12 cellular contexts compared by ENCODE assay signal in the genomic region with DNA sequence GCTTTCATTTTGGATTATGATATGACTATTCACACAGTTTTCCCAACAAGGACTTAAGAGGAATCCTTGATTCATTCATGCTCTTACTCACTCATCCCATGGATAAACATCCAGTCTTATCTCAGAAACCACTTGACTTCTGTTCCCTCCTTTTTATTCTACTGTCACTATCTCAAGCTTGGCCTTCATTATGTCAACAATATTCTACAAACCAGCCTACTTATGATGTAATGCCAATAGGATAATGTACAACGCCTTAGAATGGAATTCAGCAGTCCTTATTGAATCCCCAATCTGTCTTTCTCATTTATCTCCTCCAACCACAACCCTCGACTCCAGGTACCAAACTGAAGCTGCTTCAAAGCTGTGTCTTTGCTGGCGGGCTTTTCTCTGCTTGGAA.
DNase-seq lines count a peak whose midpoint lies in the region; ATAC-seq and TF ChIP-seq lines count a peak whose summit lies in the region.
"Had no signal": no experiment of that assay in that cellular context is flagged by ENCODE, and none has a peak within 500 bp of the region (broad histone marks: within the 10 kb centered on the region; RNA-seq: fewer than 3 reads in every experiment).

No MANE protein-coding gene starts in this region.

- no peaks in the 10 kb centered on the region for H3K79me2 ChIP-seq in smooth muscle cell (ENCODE audit: low read depth)

- intact Hi-C loops in upper lobe of right lung (cut with DNase I), result no loop called here

- peak; percentile 41 for DNase-seq in DMS53 treated with DMSO at 0.1 percent for 48 hours (lab: John Stamatoyannopoulos, UW; ENCODE audit: unreplicated experiment)
- peak; percentile 73 for DNase-seq in NCI-H2029 (lab: John Stamatoyannopoulos, UW)
- DNase-seq in OCI-M1 (lab: John Stamatoyannopoulos, UW), result peak; percentile 36
- DNase-seq in smooth muscle cell (lab: John Stamatoyannopoulos, UW; ENCODE audit: unreplicated experiment), result no peak
- no peak for DNase-seq in NCI-H2171 treated with DMSO at 0.1 percent for 48 hours (lab: John Stamatoyannopoulos, UW)
- no peak for DNase-seq in upper lobe of right lung
- DNase-seq: C1 segment of cervical spinal cord; CD4-positive, alpha-beta T cell; COR-L47; GM23248 had no signal

- H3K9ac ChIP-seq in smooth muscle cell (ENCODE audit: low read depth), result no peak overlapping the region
- H3K9ac ChIP-seq: GM23248 had no signal

- H3K27me3 ChIP-seq in smooth muscle cell (ENCODE audit: low read depth) (no peaks in the 10 kb centered on the region), upper lobe of right lung (no peaks in the 10 kb centered on the region)

- H3K9me3 ChIP-seq in smooth muscle cell (replicated peaks; ENCODE audit: low read depth) (peaks cover 3% of the 10 kb centered on the region), upper lobe of right lung (no peaks in the 10 kb centered on the region)

- H3K4me3 ChIP-seq in smooth muscle cell (no peak overlapping the region), upper lobe of right lung (no peak overlapping the region)
- H3K4me3 ChIP-seq: GM23248 had no signal

- no peaks in the 10 kb centered on the region for H3K4me1 ChIP-seq in smooth muscle cell (ENCODE audit: low read depth)
- no peaks in the 10 kb centered on the region for H3K4me1 ChIP-seq in upper lobe of right lung

- H4K20me1 ChIP-seq in smooth muscle cell (ENCODE audit: low read depth), result no peaks in the 10 kb centered on the region

- WGBS in smooth muscle cell (ENCODE audit: low lambda C conversion rate), result 78% methylated on average over 3 of the region's 3 CpGs

- ATAC-seq in HG03025 (IDR thresholded peaks at IDR 0.05; ENCODE audit: low FRiP score, unreplicated experiment), result no peak
- no peak for ATAC-seq in upper lobe of right lung
- ATAC-seq: HCT116 had no signal

- no peaks in the 10 kb centered on the region for H3F3A ChIP-seq in smooth muscle cell (ENCODE audit: low read depth)

- H3K36me3 ChIP-seq in smooth muscle cell (ENCODE audit: low read depth), result no peaks in the 10 kb centered on the region
- no peaks in the 10 kb centered on the region for H3K36me3 ChIP-seq in upper lobe of right lung

- TF ChIP-seq CTCF in smooth muscle cell (IDR thresholded peaks at IDR 0.05; ENCODE audit: borderline replicate concordance, insufficient read depth, poor library complexity, severe bottlenecking) (no peak), upper lobe of right lung (IDR thresholded peaks at IDR 0.05) (no peak)

- H3K27ac ChIP-seq in smooth muscle cell (ENCODE audit: low read depth) (no peak overlapping the region), upper lobe of right lung (no peak overlapping the region)
- H3K27ac ChIP-seq: GM23248 had no signal

- H3K4me2 ChIP-seq in smooth muscle cell, result no peak overlapping the region

- peak overlapping the region; percentile 11 for H2AFZ ChIP-seq in smooth muscle cell (ENCODE audit: low read depth)
- H2AFZ ChIP-seq: GM23248 had no signal

Comparison
In these comparisons a context has a peak if more than half of its experiments do, and no peak if none do; other contexts are left out.
1. DNase-seq: peak in DMS53 treated with DMSO at 0.1 percent for 48 hours (single experiment), NCI-H2029 (single experiment) and OCI-M1 (single experiment); none in smooth muscle cell (single experiment), NCI-H2171 treated with DMSO at 0.1 percent for 48 hours (single experiment) and upper lobe of right lung (single experiment).